ENCODE assay signal across 8 cellular contexts in genomic region chr4:70839537-70840093, GRCh38. TPM values are rescaled to one million over a fixed set of nuclear protein-coding genes. Genes with fewer than 3 reads are reported as not detected.
DNase-seq lines count a peak whose midpoint lies in the region; ATAC-seq and TF ChIP-seq lines count a peak whose summit lies in the region.

Gene GRSF1 (minus strand): TSS chr4:70839890. CDS start chr4:70839827, 63 bp downstream.

- H3K36me3 ChIP-seq in HAP-1 (replicated peaks) (peaks cover 16% of the 10 kb centered on the region), MM.1S (replicated peaks; ENCODE audit: insufficient read depth, low read length) (no peaks in the 10 kb centered on the region), gastroesophageal sphincter (peaks cover 0 to 14% of the 10 kb centered on the region in 2 donors)

- H3K9ac ChIP-seq in MM.1S (ENCODE audit: low read length), result peak within 1 kb of the TSS; percentile 75

- peak; percentile 64 to 69 for TF ChIP-seq POLR2A in gastroesophageal sphincter (IDR thresholded peaks at IDR 0.05)

- H4K20me1 ChIP-seq in MM.1S (ENCODE audit: insufficient read depth, low read length), result peaks cover 12% of the 10 kb centered on the region

- H3K9me3 ChIP-seq in HAP-1, result no peaks in the 10 kb centered on the region
- no peaks in the 10 kb centered on the region for H3K9me3 ChIP-seq in MM.1S (replicated peaks; ENCODE audit: insufficient read depth, low read length)
- H3K9me3 ChIP-seq in gastroesophageal sphincter, result no peaks in the 10 kb centered on the region

- H3K27me3 ChIP-seq in HAP-1 (ENCODE audit: low read depth), result no peaks in the 10 kb centered on the region
- no peaks in the 10 kb centered on the region for H3K27me3 ChIP-seq in MM.1S (replicated peaks; ENCODE audit: insufficient read depth, low read length)
- no peaks in the 10 kb centered on the region for H3K27me3 ChIP-seq in gastroesophageal sphincter

- peak; percentile 44 for DNase-seq in GM04503 (ENCODE audit: low read depth)
- DNase-seq in HAP-1 (ENCODE audit: low spot score in 2 of 2), result peak; percentile 79 to 97
- DNase-seq in MM.1S, result peak; percentile 93
- DNase-seq in SK-MEL-5 (ENCODE audit: low read depth, low spot score), result peak; percentile 90
- peak; percentile 93 for DNase-seq in activated naive CD4-positive, alpha-beta T cell treated with Interleukin-2 at 50 U/mL for 16 hours
- DNase-seq in non-pigmented ciliary epithelial cell (ENCODE audit: low read depth), result peak; percentile 52
- peak; percentile 33 to 95 (median 86) for DNase-seq in substantia nigra (lab: John Stamatoyannopoulos, UW)

- peak; percentile 96 for ATAC-seq in gastroesophageal sphincter

- TF ChIP-seq EP300 in gastroesophageal sphincter (IDR thresholded peaks at IDR 0.05), result no peak

- peak within 1 kb of the TSS; percentile 85 for H3K4me2 ChIP-seq in MM.1S (ENCODE audit: low read depth, low read length)

- H3K79me2 ChIP-seq in MM.1S (ENCODE audit: low read length), result peaks cover 45% of the 10 kb centered on the region

- peak within 1 kb of the TSS; percentile 84 for H2AFZ ChIP-seq in MM.1S (ENCODE audit: low read length)

- H3K4me1 ChIP-seq in HAP-1 (peaks cover 22% of the 10 kb centered on the region), MM.1S (ENCODE audit: low read length) (no peaks in the 10 kb centered on the region), gastroesophageal sphincter (peaks cover 0 to 33% (median 15%) of the 10 kb centered on the region in 3 donors)

- in situ Hi-C loops in HAP-1 (cut with MboI; ENCODE audit: low sequenced_read_pairs), result no loop called here
- in situ Hi-C loops in SK-MEL-5 (cut with HindIII; ENCODE audit: low pct_unique_long_range_greater_than_20kb, low sequenced_read_pairs), result no loop called here

- no peaks in the 10 kb centered on the region; the same call in 1 of the 2 replicates for H3F3A ChIP-seq in MM.1S (ENCODE audit: insufficient read depth, low read length)

- H3K27ac ChIP-seq in MM.1S (ENCODE audit: low read length), result peak within 1 kb of the TSS; percentile 58; the same call in 1 of the 2 replicates
- H3K27ac ChIP-seq in gastroesophageal sphincter, result peak within 1 kb of the TSS; percentile 89 to 99 (median 96)
- H3K27ac ChIP-seq in substantia nigra (ENCODE audit: low read depth, low read length, poor library complexity, severe bottlenecking), result peak within 1 kb of the TSS; percentile 74

- WGBS in gastroesophageal sphincter (ENCODE audit: low coverage in 1 of 2), 2 donors, result 0% methylated on average over 2 of the region's 59 CpGs; no CpG with 5 or more reads in 1 of the 2 donors

- TF ChIP-seq CTCF in MM.1S (IDR thresholded peaks at IDR 0.05; ENCODE audit: low read length), result no peak
- TF ChIP-seq CTCF in gastroesophageal sphincter (IDR thresholded peaks at IDR 0.05), result peak in 2 of 4 experiments; percentile 32 to 34

- peak within 1 kb of the TSS; percentile 86 for H3K4me3 ChIP-seq in HAP-1
- peak within 1 kb of the TSS; percentile 96 for H3K4me3 ChIP-seq in MM.1S (ENCODE audit: low read length)
- peak within 1 kb of the TSS; percentile 80 to 99 for H3K4me3 ChIP-seq in gastroesophageal sphincter

- H3K9me2 ChIP-seq in MM.1S (replicated peaks; ENCODE audit: insufficient read depth, low read length), result no peaks in the 10 kb centered on the region

RNA-seq across cellular contexts. Expression of gene GRSF1, which starts in this region (rescaled TPM):
- total RNA-seq in SK-MEL-5 (2014; rRNA removed; shearing (Covaris generic)), result 194 and 215 TPM in 2 replicates
- 134 and 173 TPM in 2 replicates for polyA plus RNA-seq in SK-MEL-5 (2015; cell fraction: cytosol; rRNA removed)
- 152 TPM in 2 replicates for polyA plus RNA-seq in SK-MEL-5 (2015; cell fraction: nucleus; rRNA removed)
- total RNA-seq in gastroesophageal sphincter, result 10 to 100 TPM; 60.7 to 73.5 (median 63.5) TPM

Comparison
In these comparisons a context has a peak if more than half of its experiments do, and no peak if none do; other contexts are left out.
1. Peak in every context shown above with its lines: DNase-seq, ATAC-seq, H3K4me3 ChIP-seq and H3K27ac ChIP-seq.